ENCODE assay signal across 20 cellular contexts in genomic region chr10:19977097-19977521, GRCh38.
DNase-seq lines count a peak whose midpoint lies in the region; ATAC-seq and TF ChIP-seq lines count a peak whose summit lies in the region.
"Had no signal": no experiment of that assay in that cellular context is flagged by ENCODE, and none has a peak within 500 bp of the region (broad histone marks: within the 10 kb centered on the region; RNA-seq: fewer than 3 reads in every experiment).

No MANE protein-coding gene starts in this region.

- H3K4me1 ChIP-seq in HAP-1 (peaks cover 12% of the 10 kb centered on the region), Caco-2 (no peaks in the 10 kb centered on the region), body of pancreas (no peaks in the 10 kb centered on the region)
- H3K4me1 ChIP-seq: A549, BE2C had no signal

- CTCF ChIA-PET in Caco-2 (lab: Charles Lee), result no interaction called here

- H3K27me3 ChIP-seq in HAP-1 (ENCODE audit: low read depth) (no peaks in the 10 kb centered on the region), Caco-2 (replicated peaks; ENCODE audit: control insufficient read depth, insufficient read depth, low read length) (no peaks in the 10 kb centered on the region), body of pancreas (no peaks in the 10 kb centered on the region)
- H3K27me3 ChIP-seq: BE2C had no signal

- POLR2A ChIA-PET in Caco-2 (lab: Charles Lee), result no interaction called here

- H3K36me3 Mint-ChIP-seq in Caco-2 (ENCODE audit: insufficient read depth, unreplicated experiment), result no peaks in the 10 kb centered on the region

- no peak for ATAC-seq in body of pancreas
- ATAC-seq: A549, HepG2 had no signal

- H3K27ac Mint-ChIP-seq in Caco-2 (ENCODE audit: unreplicated experiment), result no peak overlapping the region

- H3K4me1 Mint-ChIP-seq in Caco-2 (ENCODE audit: low read depth, unreplicated experiment), result no peaks in the 10 kb centered on the region

- no peak overlapping the region for H3K4me3 ChIP-seq in HAP-1
- no peak overlapping the region for H3K4me3 ChIP-seq in choroid plexus epithelial cell (ENCODE audit: low read depth, low read length)
- no peak overlapping the region for H3K4me3 ChIP-seq in skeletal muscle cell (ENCODE audit: low read depth, low read length)
- no peak overlapping the region for H3K4me3 ChIP-seq in Caco-2 (ENCODE audit: low read depth, low read length)
- no peak overlapping the region for H3K4me3 ChIP-seq in body of pancreas
- H3K4me3 ChIP-seq: A549 had no signal

- peaks cover 11% of the 10 kb centered on the region for H3K9me3 Mint-ChIP-seq in Caco-2 (ENCODE audit: unreplicated experiment)

- no TSS peak for BruUV-seq in Caco-2 (replicated peaks; lab: Mats Ljungman, UMichigan)

- no peak overlapping the region for H3K27ac ChIP-seq in body of pancreas
- H3K27ac ChIP-seq: A549 had no signal

- DNase-seq in HAP-1 (ENCODE audit: low spot score in 2 of 2) (peak; percentile 75 to 79), choroid plexus epithelial cell (ENCODE audit: low read depth) (peak; percentile 80), iris pigment epithelial cell (ENCODE audit: low read depth) (peak; percentile 94), skeletal muscle cell (ENCODE audit: low read depth) (peak; percentile 15), Caco-2 (no peak), body of pancreas (no peak), hippocampal formation (lab: John Stamatoyannopoulos, UW) (no peak)
- DNase-seq: BE2C; DMS 273 treated with DMSO at 0.1 percent for 48 hours; DMS79 treated with DMSO at 0.1 percent for 48 hours; KBM-7; MM.1S; NCI-H1048; NCI-H1436; NCI-H187 treated with DMSO at 0.1 percent for 48 hours; NCI-H2107; NK-92 treated with Interleukin-12 subunit alpha and Interleukin-12 subunit beta, amount 100 ng/mL, for 24 hours; SIG-M5 had no signal

- H3K4me3 Mint-ChIP-seq in Caco-2 (ENCODE audit: unreplicated experiment), result no peak overlapping the region

- H3K36me3 ChIP-seq in HAP-1 (replicated peaks) (no peaks in the 10 kb centered on the region), Caco-2 (ENCODE audit: control insufficient read depth, insufficient read depth, low read length) (no peaks in the 10 kb centered on the region), body of pancreas (replicated peaks in 1 of 2; ENCODE audit: insufficient read depth in 1 of 2, low read depth in 2 of 2) (no peaks in the 10 kb centered on the region)
- H3K36me3 ChIP-seq: BE2C had no signal

- WGBS in body of pancreas, 2 donors, result 79 to 85% methylated on average over 3 of the region's 3 CpGs

- TF ChIP-seq POLR2A in body of pancreas (IDR thresholded peaks at IDR 0.05), result no peak

- TF ChIP-seq CTCF in choroid plexus epithelial cell (conservative IDR thresholded peaks at IDR 0.05; ENCODE audit: low read depth, low read length) (no peak), Caco-2 (IDR thresholded peaks at IDR 0.05; ENCODE audit: insufficient read depth in 1 of 2, low read depth in 1 of 2, low read length in 1 of 2, severe bottlenecking in 1 of 2, unreplicated experiment in 1 of 2) (no peak), body of pancreas (IDR thresholded peaks at IDR 0.05) (no peak)

- no peaks in the 10 kb centered on the region for H3K27me3 Mint-ChIP-seq in Caco-2 (ENCODE audit: insufficient read depth, unreplicated experiment)

- intact Hi-C loops in Caco-2 (cut with micrococcal nuclease; ENCODE audit: unreplicated experiment) (no loop called here), body of pancreas (cut with DNase I) (no loop called here)

- in situ Hi-C loops in HAP-1 (cut with MboI; ENCODE audit: low sequenced_read_pairs), result no loop called here

- H3K9me3 ChIP-seq in HAP-1, result no peaks in the 10 kb centered on the region
- no peaks in the 10 kb centered on the region; the same call in 1 of the 2 replicates for H3K9me3 ChIP-seq in Caco-2
- no peaks in the 10 kb centered on the region for H3K9me3 ChIP-seq in body of pancreas
- H3K9me3 ChIP-seq: A549, BE2C had no signal

Comparison
In these comparisons a context has a peak if more than half of its experiments do, and no peak if none do; other contexts are left out.
1. DNase-seq: peak in HAP-1 (2 of 2), choroid plexus epithelial cell (single experiment), iris pigment epithelial cell (single experiment) and skeletal muscle cell (single experiment); none in Caco-2 (0 of 2), body of pancreas (0 of 4) and hippocampal formation (0 of 2).